18 cellular contexts compared by ENCODE assay signal in the genomic region with DNA sequence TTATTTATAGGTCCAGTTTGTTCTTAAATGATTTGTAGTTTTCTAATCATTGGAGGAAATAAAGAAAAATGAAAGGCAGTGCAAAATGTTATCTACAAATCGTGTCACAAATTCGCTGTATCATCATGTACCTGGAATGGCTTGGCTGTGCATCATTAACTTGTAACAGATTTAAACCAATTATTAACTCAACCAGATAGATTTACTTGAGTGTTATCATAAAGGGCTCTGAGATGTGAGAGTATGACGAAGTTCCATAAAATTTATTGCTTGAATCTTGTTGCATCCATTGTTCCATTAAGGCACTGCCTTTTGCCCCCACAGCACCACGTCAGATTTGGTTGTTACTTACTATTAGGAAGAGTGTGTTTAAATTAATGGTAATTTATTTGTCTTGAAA. TPM values are rescaled to one million over a fixed set of nuclear protein-coding genes. Genes with fewer than 3 reads are reported as not detected.
DNase-seq lines count a peak whose midpoint lies in the region; ATAC-seq, FAIRE-seq and TF ChIP-seq lines count a peak whose summit lies in the region.
"Had no signal": no experiment of that assay in that cellular context is flagged by ENCODE, and none has a peak within 500 bp of the region (broad histone marks: within the 10 kb centered on the region; RNA-seq: fewer than 3 reads in every experiment).

No MANE protein-coding gene starts in this region.

- DNase-seq in A549 (ENCODE audit: low read depth in 1 of 2, low spot score in 1 of 2) (no peak), body of pancreas (no peak), left kidney (ENCODE audit: low read depth, low spot score) (peak; percentile 32), AML-193 (lab: John Stamatoyannopoulos, UW) (no peak), NCI-H1105 (lab: John Stamatoyannopoulos, UW) (no peak), cardiac septum (ENCODE audit: low spot score) (no peak), T-helper 9 cell (no peak)
- DNase-seq: CD8-positive, alpha-beta T cell; DMS79; GDM1; GOT3; H9 had no signal

- peak overlapping the region; percentile 14; the same call in 1 of the 3 replicates for H3K4me2 ChIP-seq in A549
- H3K4me2 ChIP-seq in parathyroid adenoma (ENCODE audit: low read length), result peak overlapping the region; percentile 34
- H3K4me2 ChIP-seq: BLaER1 treated with 17β-estradiol and CSF1 and Interleukin-3, amounts not matched to agents 10 nM and 100 nM had no signal

- intact Hi-C loops in body of pancreas (cut with DNase I), result no loop called here
- intact Hi-C loops in cardiac septum (cut with DNase I), result no loop called here

- CTCF ChIA-PET in A549 (lab: Yijun Ruan, JAX), result no interaction called here

- peaks cover 11% of the 10 kb centered on the region; the same call in 2 of the 3 replicates for H3K4me1 ChIP-seq in A549
- peaks cover 45% of the 10 kb centered on the region for H3K4me1 ChIP-seq in body of pancreas
- no peaks in the 10 kb centered on the region for H3K4me1 ChIP-seq in parathyroid adenoma
- H3K4me1 ChIP-seq: BLaER1 treated with 17β-estradiol and CSF1 and Interleukin-3, amounts not matched to agents 10 nM and 100 nM had no signal

- TF ChIP-seq POLR2A in A549 (IDR thresholded peaks at IDR 0.05; ENCODE audit: low read length) (no peak), body of pancreas (IDR thresholded peaks at IDR 0.05) (no peak)

- no peaks in the 10 kb centered on the region for H3K79me2 ChIP-seq in parathyroid adenoma

- H3K36me3 ChIP-seq in body of pancreas (replicated peaks in 1 of 2; ENCODE audit: insufficient read depth in 1 of 2, low read depth in 2 of 2) (no peaks in the 10 kb centered on the region), parathyroid adenoma (ENCODE audit: control insufficient read depth, insufficient read depth, low read length) (no peaks in the 10 kb centered on the region)
- H3K36me3 ChIP-seq: BLaER1 treated with 17β-estradiol and CSF1 and Interleukin-3, amounts not matched to agents 10 nM and 100 nM had no signal

- TF ChIP-seq EP300 in A549 (IDR thresholded peaks at IDR 0.05), result no peak

- no peak overlapping the region for H3K9ac ChIP-seq in parathyroid adenoma
- H3K9ac ChIP-seq: BLaER1 treated with 17β-estradiol and CSF1 and Interleukin-3, amounts not matched to agents 10 nM and 100 nM had no signal

- TF ChIP-seq RAD21 in A549 (conservative IDR thresholded peaks at IDR 0.05 in 1 of 2, IDR thresholded peaks at IDR 0.05 in 1 of 2), result no peak

- no peak for FAIRE-seq in A549 (lab: Jason Lieb, UNC)
- FAIRE-seq: D721Med, HTR-8/SVneo had no signal

- WGBS in A549 (ENCODE audit: missing lambda C conversion rate), result 19% methylated on average over 4 of the region's 4 CpGs
- WGBS in body of pancreas, 2 donors, result 42 to 49% methylated on average over 4 of the region's 4 CpGs

- no peaks in the 10 kb centered on the region for H3K27me3 ChIP-seq in body of pancreas
- H3K27me3 ChIP-seq in parathyroid adenoma (ENCODE audit: control insufficient read depth, insufficient read depth, low read length), result no peaks in the 10 kb centered on the region
- H3K27me3 ChIP-seq: BLaER1 treated with 17β-estradiol and CSF1 and Interleukin-3, amounts not matched to agents 10 nM and 100 nM had no signal

- no peak overlapping the region for H2AFZ ChIP-seq in parathyroid adenoma

- ATAC-seq in A549, result no peak
- ATAC-seq in body of pancreas, result peak; percentile 64
- ATAC-seq: CD8-positive, alpha-beta T cell had no signal

- TF ChIP-seq CTCF in A549 (IDR thresholded peaks at IDR 0.05) (no peak), body of pancreas (IDR thresholded peaks at IDR 0.05) (no peak), parathyroid adenoma (IDR thresholded peaks at IDR 0.05) (no peak)

- POLR2A ChIA-PET in A549 (lab: Yijun Ruan, JAX), result no interaction called here

- H3K4me3 ChIP-seq in A549 (no peak overlapping the region), body of pancreas (no peak overlapping the region), parathyroid adenoma (ENCODE audit: low read depth, low read length) (no peak overlapping the region)
- H3K4me3 ChIP-seq: BLaER1 treated with 17β-estradiol and CSF1 and Interleukin-3, amounts not matched to agents 10 nM and 100 nM had no signal

- H3K9me3 ChIP-seq in A549 (no peaks in the 10 kb centered on the region), body of pancreas (no peaks in the 10 kb centered on the region), parathyroid adenoma (ENCODE audit: control insufficient read depth, low read length) (no peaks in the 10 kb centered on the region)
- H3K9me3 ChIP-seq: BLaER1 treated with 17β-estradiol and CSF1 and Interleukin-3, amounts not matched to agents 10 nM and 100 nM had no signal

- H3K27ac ChIP-seq in A549, result no peak overlapping the region
- H3K27ac ChIP-seq in body of pancreas, result peak overlapping the region in 3 of 4 donors; percentile 27 to 57 (median 51)
- H3K27ac ChIP-seq in parathyroid adenoma, result no peak overlapping the region
- H3K27ac ChIP-seq: 22Rv1; BLaER1 treated with 17β-estradiol and CSF1 and Interleukin-3, amounts not matched to agents 10 nM and 100 nM had no signal

TF ChIP-seq in A549, 52 proteins besides CTCF, POLR2A, EP300 and RAD21:
- TF ChIP-seq MYC (IDR thresholded peaks at IDR 0.05; ENCODE audit: borderline replicate concordance, low read length) (no peak), MAFK (IDR thresholded peaks at IDR 0.05; ENCODE audit: partially characterized antibody) (peak; percentile 63), BHLHE40 (IDR thresholded peaks at IDR 0.05; ENCODE audit: low read depth, low read length) (no peak), CHD2 (IDR thresholded peaks at IDR 0.05; ENCODE audit: low read length, partially characterized antibody) (no peak)
- TF ChIP-seq, protein P1, sequence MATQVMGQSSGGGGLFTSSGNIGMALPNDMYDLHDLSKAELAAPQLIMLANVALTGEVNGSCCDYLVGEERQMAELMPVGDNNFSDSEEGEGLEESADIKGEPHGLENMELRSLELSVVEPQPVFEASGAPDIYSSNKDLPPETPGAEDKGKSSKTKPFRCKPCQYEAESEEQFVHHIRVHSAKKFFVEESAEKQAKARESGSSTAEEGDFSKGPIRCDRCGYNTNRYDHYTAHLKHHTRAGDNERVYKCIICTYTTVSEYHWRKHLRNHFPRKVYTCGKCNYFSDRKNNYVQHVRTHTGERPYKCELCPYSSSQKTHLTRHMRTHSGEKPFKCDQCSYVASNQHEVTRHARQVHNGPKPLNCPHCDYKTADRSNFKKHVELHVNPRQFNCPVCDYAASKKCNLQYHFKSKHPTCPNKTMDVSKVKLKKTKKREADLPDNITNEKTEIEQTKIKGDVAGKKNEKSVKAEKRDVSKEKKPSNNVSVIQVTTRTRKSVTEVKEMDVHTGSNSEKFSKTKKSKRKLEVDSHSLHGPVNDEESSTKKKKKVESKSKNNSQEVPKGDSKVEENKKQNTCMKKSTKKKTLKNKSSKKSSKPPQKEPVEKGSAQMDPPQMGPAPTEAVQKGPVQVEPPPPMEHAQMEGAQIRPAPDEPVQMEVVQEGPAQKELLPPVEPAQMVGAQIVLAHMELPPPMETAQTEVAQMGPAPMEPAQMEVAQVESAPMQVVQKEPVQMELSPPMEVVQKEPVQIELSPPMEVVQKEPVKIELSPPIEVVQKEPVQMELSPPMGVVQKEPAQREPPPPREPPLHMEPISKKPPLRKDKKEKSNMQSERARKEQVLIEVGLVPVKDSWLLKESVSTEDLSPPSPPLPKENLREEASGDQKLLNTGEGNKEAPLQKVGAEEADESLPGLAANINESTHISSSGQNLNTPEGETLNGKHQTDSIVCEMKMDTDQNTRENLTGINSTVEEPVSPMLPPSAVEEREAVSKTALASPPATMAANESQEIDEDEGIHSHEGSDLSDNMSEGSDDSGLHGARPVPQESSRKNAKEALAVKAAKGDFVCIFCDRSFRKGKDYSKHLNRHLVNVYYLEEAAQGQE (IDR thresholded peaks at IDR 0.05), result no peak

RNA-seq across cellular contexts. Expression of a gene that starts 23.5 kb away (rescaled TPM):
- 6.7 and 7.0 TPM in 2 replicates for polyA plus RNA-seq in A549 (2011; rRNA removed)
- polyA plus RNA-seq in A549 (2012; cell fraction: cytosol; rRNA removed), result 2.9 and 3.7 TPM in 2 replicates
- polyA plus RNA-seq in A549 (2012; cell fraction: nucleus; rRNA removed), result 7.3 and 8.8 TPM in 2 replicates
- polyA plus RNA-seq in A549 (2017; fragmentation: RNase III; extraction: RNeasy Plus Mini Kit Qiagen cat#74134 plus additional on column Dnase treatment), result 1.3 to 1.5 TPM (median 1.4 TPM) in 3 replicates
- 21.3 and 23.3 TPM in 2 replicates for polyA minus RNA-seq in A549 (2011; rRNA and poly(A)+ RNA removed)
- 10 to 100 TPM; 11.2 to 12.2 TPM for total RNA-seq in body of pancreas
- total RNA-seq in cardiac septum, result 6.2 TPM
- total RNA-seq: B cell had no signal

Comparison
In these comparisons a context has a peak if more than half of its experiments do, and no peak if none do; other contexts are left out.
1. H3K27ac ChIP-seq: peak in body of pancreas (3 of 4); none in A549 (0 of 2) and parathyroid adenoma (single experiment).